Comparison of ENCODE assay signal across 23 cellular contexts in the genomic region with DNA sequence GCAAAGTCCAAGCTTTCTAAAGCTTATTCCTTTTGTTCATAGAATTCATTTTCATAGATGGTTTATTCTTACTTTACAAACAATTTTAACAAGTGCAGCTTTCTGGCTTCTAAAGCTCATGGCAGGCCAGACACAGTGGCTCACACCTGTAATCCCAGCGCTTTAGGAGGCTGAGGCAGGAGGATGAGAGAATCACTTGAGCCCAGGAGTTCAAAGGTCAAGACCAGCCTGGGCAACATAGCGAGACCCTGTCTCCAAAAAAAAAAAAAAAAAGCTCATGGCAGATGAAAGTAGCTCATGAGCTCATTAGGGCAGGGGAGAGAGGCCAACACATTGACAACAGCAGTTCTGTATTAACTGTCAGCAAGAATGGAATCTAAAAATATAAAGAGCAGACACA. TPM values are rescaled to one million over a fixed set of nuclear protein-coding genes. Genes with fewer than 3 reads are reported as not detected.
"Had no signal": no experiment of that assay in that cellular context is flagged by ENCODE, and none has a peak within 500 bp of the region (broad histone marks: within the 10 kb centered on the region; RNA-seq: fewer than 3 reads in every experiment).

No MANE protein-coding gene starts in this region.

- H3K4me3 ChIP-seq: MG63, SJSA1, SK-N-MC had no signal

- H3K36me3 ChIP-seq: SJSA1 had no signal

- H3K27ac ChIP-seq: SJSA1, SK-N-MC had no signal

- FAIRE-seq: RCC 7860 had no signal

- DNase-seq: Karpas-422, KBM-7, MG63, NCI-H1092, NCI-H1105 treated with DMSO at 0.1 percent for 48 hours, NCI-H1417 treated with DMSO at 0.1 percent for 48 hours, NCI-H187, NCI-H2029, NCI-H2081 treated with DMSO at 0.1 percent for 48 hours, NCI-H2171, NCI-H226, NCI-H446, NCI-H510A, NCI-H524 treated with DMSO at 0.1 percent for 48 hours, NCI-H69, NCI-H774, Right ventricle myocardium superior, SIG-M5 had no signal

- H3K27me3 ChIP-seq: MG63 had no signal

- H3K9me3 ChIP-seq: MG63, SJSA1 had no signal

RNA-seq across cellular contexts. Expression of a gene that starts 48.3 kb away (rescaled TPM):
- total RNA-seq: HT1080 had no signal
- polyA plus RNA-seq: IgD-negative memory B cell had no signal
